ENCODE assay signal across 13 cellular contexts in the genomic region with DNA sequence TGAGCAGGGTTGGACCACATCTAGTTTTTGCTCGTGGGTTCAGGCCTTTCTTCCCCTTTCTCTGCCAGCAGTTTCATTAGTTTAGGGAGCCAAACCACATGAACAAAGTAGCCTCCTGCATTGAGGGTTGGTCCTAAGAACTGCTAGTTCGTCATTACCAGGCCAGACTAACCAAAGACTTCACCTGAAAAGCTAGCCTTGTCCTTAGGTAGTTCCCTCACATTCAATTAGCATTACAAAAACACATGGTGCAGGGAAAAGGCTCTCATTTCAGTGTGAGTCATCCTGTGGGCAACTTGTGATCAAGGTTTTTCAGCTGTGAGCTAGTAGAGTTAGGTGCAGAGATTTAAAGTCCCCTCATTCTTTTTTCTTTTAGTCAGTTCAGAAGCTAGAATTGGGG.
DNase-seq lines count a peak whose midpoint lies in the region; ATAC-seq, FAIRE-seq and TF ChIP-seq lines count a peak whose summit lies in the region.
"Had no signal": no experiment of that assay in that cellular context is flagged by ENCODE, and none has a peak within 500 bp of the region (broad histone marks: within the 10 kb centered on the region; RNA-seq: fewer than 3 reads in every experiment).

No MANE protein-coding gene starts in this region.

- no peaks in the 10 kb centered on the region for H3K79me2 ChIP-seq in astrocyte (ENCODE audit: insufficient read depth, low read length)

- FAIRE-seq in astrocyte (lab: Jason Lieb, UNC): no peak
- FAIRE-seq: kidney had no signal

- WGBS in lower leg skin, 2 donors: 45 to 55% methylated on average over 2 of the region's 2 CpGs

- no peak overlapping the region for H3K4me3 ChIP-seq in astrocyte (ENCODE audit: insufficient read depth, low read depth, low read length)
- no peak overlapping the region for H3K4me3 ChIP-seq in lower leg skin (ENCODE audit: low read depth, poor library complexity, severe bottlenecking)
- H3K4me3 ChIP-seq: adrenal gland, neural progenitor cell had no signal

- H3K4me2 ChIP-seq in astrocyte (ENCODE audit: low read length): no peak overlapping the region
- H3K4me2 ChIP-seq: neural progenitor cell had no signal

- H4K20me1 ChIP-seq in astrocyte (ENCODE audit: insufficient read depth, low read length): no peaks in the 10 kb centered on the region

- H3K27me3 Mint-ChIP-seq in Calu3 (ENCODE audit: unreplicated experiment) (no peaks in the 10 kb centered on the region), astrocyte (ENCODE audit: low read depth, unreplicated experiment) (no peaks in the 10 kb centered on the region)

- H3K36me3 ChIP-seq in astrocyte (ENCODE audit: insufficient read depth, low read length): no peaks in the 10 kb centered on the region
- H3K36me3 ChIP-seq: adrenal gland, neural progenitor cell had no signal

- peak; percentile 19 for DNase-seq in Calu3
- peak; percentile 60 for DNase-seq in astrocyte (ENCODE audit: low read depth)
- peak; percentile 54 for DNase-seq in iPS-NIHi11 (ENCODE audit: low spot score)
- no peak for DNase-seq in NCI-H524 treated with DMSO at 0.1 percent for 48 hours (lab: John Stamatoyannopoulos, UW)
- DNase-seq in SK-N-DZ (ENCODE audit: low spot score): no peak
- DNase-seq in lower leg skin (ENCODE audit: low spot score in 2 of 2): no peak
- DNase-seq in cortex of kidney (lab: John Stamatoyannopoulos, UW): no peak
- DNase-seq: GF-D8, kidney, NCI-H1930 had no signal

- H3K36me3 Mint-ChIP-seq in Calu3 (ENCODE audit: insufficient read depth, unreplicated experiment): no peaks in the 10 kb centered on the region
- H3K36me3 Mint-ChIP-seq in astrocyte (ENCODE audit: low read depth, unreplicated experiment): no peaks in the 10 kb centered on the region
- H3K36me3 Mint-ChIP-seq: neural progenitor cell had no signal

- H3K9me3 Mint-ChIP-seq in Calu3 (ENCODE audit: low read depth, unreplicated experiment): no peaks in the 10 kb centered on the region
- H3K9me3 Mint-ChIP-seq in astrocyte (ENCODE audit: unreplicated experiment): no peaks in the 10 kb centered on the region
- H3K9me3 Mint-ChIP-seq: neural progenitor cell had no signal

- H3K4me1 Mint-ChIP-seq in Calu3 (ENCODE audit: low read depth, unreplicated experiment): peaks cover 27% of the 10 kb centered on the region
- H3K4me1 Mint-ChIP-seq in astrocyte (ENCODE audit: low read depth, unreplicated experiment): peaks cover 25% of the 10 kb centered on the region

- intact Hi-C loops in Calu3 (cut with micrococcal nuclease; ENCODE audit: unreplicated experiment): no loop called here
- intact Hi-C loops in lower leg skin (cut with DNase I; ENCODE audit: low total_unique reads): no loop called here

- no peak overlapping the region for H3K9ac ChIP-seq in astrocyte (ENCODE audit: low read length)
- H3K9ac ChIP-seq: neural progenitor cell had no signal

- CTCF ChIA-PET in Calu3 (lab: Charles Lee): interaction anchor here (1.2 kb wide), 1 partner anchor 19 kb away, joined by 3 read pairs; no protein-coding TSS in a partner anchor

- ATAC-seq in HG03432 (IDR thresholded peaks at IDR 0.05; ENCODE audit: unreplicated experiment): peak; percentile 52

- H3K4me3 Mint-ChIP-seq in Calu3 (ENCODE audit: low read depth, unreplicated experiment) (no peak overlapping the region), astrocyte (ENCODE audit: unreplicated experiment) (no peak overlapping the region)
- H3K4me3 Mint-ChIP-seq: neural progenitor cell had no signal

- no TSS peak for BruUV-seq in Calu3 (replicated peaks; lab: Mats Ljungman, UMichigan)

- TF ChIP-seq CTCF in Calu3 (IDR thresholded peaks at IDR 0.05; ENCODE audit: unreplicated experiment) (no peak), astrocyte (IDR thresholded peaks at IDR 0.05; ENCODE audit: insufficient read depth, low read depth, low read length) (no peak), lower leg skin (IDR thresholded peaks at IDR 0.05) (no peak)

- no peak for TF ChIP-seq POLR2A in lower leg skin (IDR thresholded peaks at IDR 0.05)

- no peak overlapping the region for H2AFZ ChIP-seq in astrocyte (ENCODE audit: low read depth, low read length)
- H2AFZ ChIP-seq: neural progenitor cell had no signal

- H3K27ac Mint-ChIP-seq in Calu3 (ENCODE audit: unreplicated experiment) (no peak overlapping the region), astrocyte (ENCODE audit: unreplicated experiment) (no peak overlapping the region)
- H3K27ac Mint-ChIP-seq: neural progenitor cell had no signal

- H3K4me1 ChIP-seq in astrocyte (ENCODE audit: insufficient read depth, low read length): no peaks in the 10 kb centered on the region

- no peaks in the 10 kb centered on the region for H3K27me3 ChIP-seq in astrocyte (ENCODE audit: insufficient read depth, low read length)
- H3K27me3 ChIP-seq: adrenal gland, neural progenitor cell had no signal

- no peak overlapping the region for H3K27ac ChIP-seq in astrocyte (ENCODE audit: low read depth, low read length)
- H3K27ac ChIP-seq: adrenal gland, neural progenitor cell had no signal

- H3K9me3 ChIP-seq in astrocyte (ENCODE audit: insufficient read depth, low read depth, low read length): no peaks in the 10 kb centered on the region
- H3K9me3 ChIP-seq: adrenal gland had no signal

Comparison
In these comparisons a context has a peak if more than half of its experiments do, and no peak if none do; other contexts are left out.
1. DNase-seq: peak in Calu3 (single experiment), astrocyte (single experiment) and iPS-NIHi11 (single experiment); none in NCI-H524 treated with DMSO at 0.1 percent for 48 hours (single experiment), SK-N-DZ (single experiment), lower leg skin (0 of 2) and cortex of kidney (single experiment).